Comparison of ENCODE assay signal across 9 cellular contexts in genomic region chr7:28921822-28922221, GRCh38. TPM values are rescaled to one million over a fixed set of nuclear protein-coding genes. Genes with fewer than 3 reads are reported as not detected.
DNase-seq lines count a peak whose midpoint lies in the region; ATAC-seq and TF ChIP-seq lines count a peak whose summit lies in the region.
"Had no signal": no experiment of that assay in that cellular context is flagged by ENCODE, and none has a peak within 500 bp of the region (broad histone marks: within the 10 kb centered on the region; RNA-seq: fewer than 3 reads in every experiment).

No MANE protein-coding gene starts in this region.

- no peaks in the 10 kb centered on the region for H3K9me3 Mint-ChIP-seq in natural killer cell

- peaks cover 0 to 6% (median 0%) of the 10 kb centered on the region in 4 donors for H3K27me3 ChIP-seq in esophagus squamous epithelium

- DNase-seq in NCI-H2107 treated with DMSO at 0.1 percent for 48 hours (lab: John Stamatoyannopoulos, UW; ENCODE audit: unreplicated experiment) (peak; percentile 82), esophagus squamous epithelium (lab: John Stamatoyannopoulos, UW) (no peak), natural killer cell (no peak), 8988T (no peak)

- no peak overlapping the region for H3K4me3 Mint-ChIP-seq in natural killer cell

- intact Hi-C loops in esophagus squamous epithelium (cut with DNase I) (loop anchor here (5.0 kb wide), 1 partner anchor 485 kb away; no protein-coding TSS in a partner anchor), natural killer cell (cut with micrococcal nuclease) (loop anchor here (1.0 to 10.0 kb wide), 5 partner anchors 180 to 1000 kb away; no protein-coding TSS in a partner anchor)

- H3K4me1 Mint-ChIP-seq in natural killer cell: peaks cover 15 to 16% of the 10 kb centered on the region in 2 donors

- H3K27ac ChIP-seq in C4-2B (no peak overlapping the region), esophagus squamous epithelium (no peak overlapping the region)
- H3K27ac ChIP-seq: SJSA1 had no signal

- no peaks in the 10 kb centered on the region for H3K9me3 ChIP-seq in esophagus squamous epithelium
- H3K9me3 ChIP-seq: SJSA1 had no signal

- no peaks in the 10 kb centered on the region for H3K36me3 Mint-ChIP-seq in natural killer cell

- TF ChIP-seq POLR2A in esophagus squamous epithelium (IDR thresholded peaks at IDR 0.05): no peak

- peaks cover 3 to 21% (median 11%) of the 10 kb centered on the region in 3 donors for H3K4me1 ChIP-seq in esophagus squamous epithelium
- H3K4me1 ChIP-seq: SJSA1 had no signal

- H3K4me3 ChIP-seq in WI38 (ENCODE audit: low read depth, low read length) (no peak overlapping the region), esophagus squamous epithelium (no peak overlapping the region)
- H3K4me3 ChIP-seq: SJSA1 had no signal

- peaks cover 11 to 13% of the 10 kb centered on the region in 2 donors for H3K27me3 Mint-ChIP-seq in natural killer cell (ENCODE audit: low read depth in 2 of 2)

- H3K36me3 ChIP-seq in esophagus squamous epithelium: no peaks in the 10 kb centered on the region
- H3K36me3 ChIP-seq: SJSA1 had no signal

- no peak overlapping the region for H3K27ac Mint-ChIP-seq in natural killer cell

- TF ChIP-seq CTCF in C4-2B (conservative IDR thresholded peaks at IDR 0.05) (peak; percentile 71), WI38 (IDR thresholded peaks at IDR 0.05; ENCODE audit: low read depth, low read length) (peak; percentile 74), esophagus squamous epithelium (IDR thresholded peaks at IDR 0.05) (peak; percentile 82 to 92 (median 88)), natural killer cell (IDR thresholded peaks at IDR 0.05) (peak; percentile 57)

- ATAC-seq in GM18861 (IDR thresholded peaks at IDR 0.05; ENCODE audit: unreplicated experiment) (peak; percentile 90), HG03139 (IDR thresholded peaks at IDR 0.05; ENCODE audit: unreplicated experiment) (peak; percentile 89), natural killer cell (peak; percentile 76 to 89 (median 88))

- WGBS in esophagus squamous epithelium, 2 donors: 0 to 3% methylated on average over 4 of the region's 4 CpGs

RNA-seq across cellular contexts. Expression of gene TRIL, which starts 36.3 kb away (rescaled TPM):
- 1 to 10 TPM; 1.4 to 6.5 (median 2.1) TPM for total RNA-seq in esophagus squamous epithelium
- total RNA-seq in natural killer cell: under 1 TPM in 1 of 3 donors, not detected in 2; 0.07 TPM
